34 cellular contexts compared by ENCODE assay signal in genomic region chr12:9235519-9235918, GRCh38.
"Had no signal": no experiment of that assay in that cellular context is flagged by ENCODE, and none has a peak within 500 bp of the region (broad histone marks: within the 10 kb centered on the region; RNA-seq: fewer than 3 reads in every experiment).

No MANE protein-coding gene starts in this region.

- H3K36me3 ChIP-seq: MG63 had no signal

- DNase-seq: Karpas-422, Kasumi-1, MG63, MM.1S, MV-4-11, NCI-H1048, NCI-H1092, NCI-H1092 treated with DMSO at 0.1 percent for 48 hours, NCI-H1105, NCI-H1105 treated with DMSO at 0.1 percent for 48 hours, NCI-H1417, NCI-H1417 treated with DMSO at 0.1 percent for 48 hours, NCI-H1436, NCI-H1436 treated with DMSO at 0.1 percent for 48 hours, NCI-H146, NCI-H1694, NCI-H1694 treated with DMSO at 0.1 percent for 48 hours, NCI-H187, NCI-H187 treated with DMSO at 0.1 percent for 48 hours, NCI-H1930, NCI-H2029, NCI-H2029 treated with DMSO at 0.1 percent for 48 hours, NCI-H2081, NCI-H2081 treated with DMSO at 0.1 percent for 48 hours, NCI-H2107, NCI-H2171, NCI-H2171 treated with DMSO at 0.1 percent for 48 hours, NCI-H2227 treated with DMSO at 0.1 percent for 48 hours, NCI-H226, NCI-H345, NCI-H446, NCI-H446 treated with DMSO at 0.1 percent for 48 hours, NCI-H510A, NCI-H510A treated with DMSO at 0.1 percent for 48 hours had no signal

- H3K4me3 ChIP-seq: MG63 had no signal

- H3K9me3 ChIP-seq: MG63 had no signal
